In the genomic region with DNA sequence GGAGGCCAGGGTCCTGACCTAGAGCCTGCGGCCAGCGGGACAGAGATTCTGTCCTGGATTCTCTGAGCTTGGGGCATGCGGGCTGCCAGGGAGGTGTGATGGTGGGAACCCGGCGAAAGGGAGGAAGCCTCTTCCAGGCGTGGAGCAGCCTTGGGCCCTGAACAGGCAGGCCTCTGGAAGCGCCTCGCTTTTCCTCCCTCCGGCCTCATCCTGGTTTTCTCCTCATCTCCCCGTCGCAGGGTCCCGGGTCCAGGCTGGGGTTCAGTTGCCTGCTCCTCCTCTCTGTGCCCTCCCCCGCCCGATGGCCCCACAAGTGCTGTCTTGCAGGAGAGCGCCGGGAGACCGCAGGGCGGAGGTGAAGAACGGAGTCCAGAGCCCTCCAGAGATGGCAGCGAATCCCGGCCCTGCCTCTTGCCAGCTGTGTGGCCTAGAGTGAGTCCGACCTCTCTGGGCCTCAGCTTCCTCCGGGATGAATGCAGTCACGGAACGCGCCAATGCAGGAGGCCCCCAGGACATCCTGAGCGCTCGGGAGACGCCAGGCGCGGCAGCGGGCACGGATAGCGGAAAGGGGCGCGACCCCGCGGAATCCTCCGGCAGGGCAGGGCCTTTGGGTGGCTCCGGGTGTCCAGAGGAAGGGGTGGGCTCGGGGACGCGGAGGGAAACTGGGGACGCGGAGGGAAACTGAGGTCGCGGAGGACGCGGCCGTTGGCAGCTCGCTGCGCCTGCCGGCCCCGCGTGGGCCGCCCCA, we compare ENCODE assay signal across 9 cellular contexts. TPM values are rescaled to one million over a fixed set of nuclear protein-coding genes. Genes with fewer than 3 reads are reported as not detected.
A peak's percentile ranks its signal among the peaks of the same experiment; 100 is the strongest.
DNase-seq lines count a peak whose midpoint lies in the region; ATAC-seq and TF ChIP-seq lines count a peak whose summit lies in the region.
"Had no signal": no experiment of that assay in that cellular context is flagged by ENCODE, and none has a peak within 500 bp of the region (broad histone marks: within the 10 kb centered on the region; RNA-seq: fewer than 3 reads in every experiment).

No MANE protein-coding gene starts in this region.

- peak overlapping the region; percentile 73 for H3K4me3 Mint-ChIP-seq in glutamatergic neuron (ENCODE audit: unreplicated experiment)

- H3K9ac ChIP-seq in GM23248, result no peak overlapping the region
- H3K9ac ChIP-seq in rectal smooth muscle tissue (ENCODE audit: low read length), result no peak overlapping the region

- peaks cover 9% of the 10 kb centered on the region; the same call in 1 of the 2 replicates for H3F3A ChIP-seq in GM23248 (ENCODE audit: insufficient read depth)

- no peaks in the 10 kb centered on the region for H3K79me2 ChIP-seq in GM23248 (ENCODE audit: insufficient read depth)

- H3K4me3 ChIP-seq in GM23248 (peak overlapping the region; percentile 41; the same call in 1 of the 2 replicates), rectal smooth muscle tissue (ENCODE audit: low read length) (peak overlapping the region; percentile 49)

- no peak for ATAC-seq in HG02973 (IDR thresholded peaks at IDR 0.05; ENCODE audit: unreplicated experiment)
- ATAC-seq in GM19395 (IDR thresholded peaks at IDR 0.05; ENCODE audit: unreplicated experiment), result no peak
- no peak for ATAC-seq in GM18909 (IDR thresholded peaks at IDR 0.05; ENCODE audit: poor library complexity, unreplicated experiment)

- TF ChIP-seq CTCF in VCaP (conservative IDR thresholded peaks at IDR 0.05) (no peak), glutamatergic neuron (IDR thresholded peaks at IDR 0.05; ENCODE audit: partially characterized antibody, unreplicated experiment) (no peak)

- WGBS in GM23248 (ENCODE audit: low coverage in 1 of 2, low lambda C conversion rate in 2 of 2, missing lambda C conversion rate in 2 of 2), 2 experiments, result 19 to 36% methylated on average over 23 to 48 of the region's 56 CpGs

- H3K27ac Mint-ChIP-seq in glutamatergic neuron (ENCODE audit: unreplicated experiment), result peak overlapping the region; percentile 55

- peaks cover 10% of the 10 kb centered on the region for H3K9me3 Mint-ChIP-seq in glutamatergic neuron (ENCODE audit: unreplicated experiment)

- no peak overlapping the region for H3K27ac ChIP-seq in GM23248
- H3K27ac ChIP-seq in VCaP, result peak overlapping the region; percentile 99
- H3K27ac ChIP-seq in rectal smooth muscle tissue (ENCODE audit: low read depth, low read length), result no peak overlapping the region
- H3K27ac ChIP-seq: adrenal gland had no signal

- H3K27me3 ChIP-seq in GM23248 (replicated peaks; ENCODE audit: insufficient read depth) (peaks cover 27% of the 10 kb centered on the region), rectal smooth muscle tissue (ENCODE audit: control insufficient read depth, insufficient read depth, low read length) (peaks cover 23% of the 10 kb centered on the region)

- no peaks in the 10 kb centered on the region for H3K36me3 ChIP-seq in GM23248 (ENCODE audit: low read depth)
- H3K36me3 ChIP-seq in rectal smooth muscle tissue (ENCODE audit: control insufficient read depth, insufficient read depth, low read length), result no peaks in the 10 kb centered on the region
- H3K36me3 ChIP-seq: adrenal gland had no signal

- H3K9me3 ChIP-seq in GM23248 (ENCODE audit: low read depth), result no peaks in the 10 kb centered on the region
- H3K9me3 ChIP-seq: adrenal gland had no signal

- in situ Hi-C loops in GM23248 (cut with MboI), result no loop called here

- H4K20me1 ChIP-seq in GM23248 (ENCODE audit: insufficient read depth), result no peaks in the 10 kb centered on the region

- H3K4me1 ChIP-seq in GM23248 (ENCODE audit: insufficient read depth), result no peaks in the 10 kb centered on the region
- H3K4me1 ChIP-seq in rectal smooth muscle tissue (ENCODE audit: control insufficient read depth, insufficient read depth, low read length), result no peaks in the 10 kb centered on the region

- H3K36me3 Mint-ChIP-seq in glutamatergic neuron (ENCODE audit: unreplicated experiment), result no peaks in the 10 kb centered on the region

- peaks cover 7% of the 10 kb centered on the region for H3K27me3 Mint-ChIP-seq in glutamatergic neuron (ENCODE audit: unreplicated experiment)

- DNase-seq in GM23248, result peak; percentile 11
- DNase-seq in glutamatergic neuron, result no peak
- DNase-seq in HUDEP-2 (lab: John Stamatoyannopoulos, UW; ENCODE audit: unreplicated experiment in 76 of 76), result no peak

- H3K4me2 ChIP-seq in GM23248 (ENCODE audit: unreplicated experiment), result no peak overlapping the region

- H3K9me2 ChIP-seq in GM23248 (ENCODE audit: insufficient read depth), result no peaks in the 10 kb centered on the region

- no peak overlapping the region for H2AFZ ChIP-seq in GM23248

- H3K4me1 Mint-ChIP-seq in glutamatergic neuron (ENCODE audit: low read depth, unreplicated experiment), result peaks cover 20% of the 10 kb centered on the region

RNA-seq across cellular contexts. Expression of a gene that starts 0.6 kb away (rescaled TPM):
- 0.22 TPM in 1 of 2 replicates, not detected in the other for total RNA-seq in GM23248 (2014; rRNA removed; shearing (Covaris generic))
- polyA plus RNA-seq in GM23248 (2016; fragmentation: Nextera tagmentation; extraction: Ambion mirVana), result 0.38 and 0.40 TPM in 2 replicates
- total RNA-seq in glutamatergic neuron (ENCODE audit: unreplicated experiment), result 103 TPM

Comparison
In these comparisons a context has a peak if more than half of its experiments do, and no peak if none do; other contexts are left out.
1. RNA of a gene that starts 0.6 kb away (total RNA-seq): 103 TPM in glutamatergic neuron (single experiment); 0.22 TPM in GM23248; every median in the first group is over 10 times any median in the second.